20 cellular contexts compared by ENCODE assay signal in the genomic region with DNA sequence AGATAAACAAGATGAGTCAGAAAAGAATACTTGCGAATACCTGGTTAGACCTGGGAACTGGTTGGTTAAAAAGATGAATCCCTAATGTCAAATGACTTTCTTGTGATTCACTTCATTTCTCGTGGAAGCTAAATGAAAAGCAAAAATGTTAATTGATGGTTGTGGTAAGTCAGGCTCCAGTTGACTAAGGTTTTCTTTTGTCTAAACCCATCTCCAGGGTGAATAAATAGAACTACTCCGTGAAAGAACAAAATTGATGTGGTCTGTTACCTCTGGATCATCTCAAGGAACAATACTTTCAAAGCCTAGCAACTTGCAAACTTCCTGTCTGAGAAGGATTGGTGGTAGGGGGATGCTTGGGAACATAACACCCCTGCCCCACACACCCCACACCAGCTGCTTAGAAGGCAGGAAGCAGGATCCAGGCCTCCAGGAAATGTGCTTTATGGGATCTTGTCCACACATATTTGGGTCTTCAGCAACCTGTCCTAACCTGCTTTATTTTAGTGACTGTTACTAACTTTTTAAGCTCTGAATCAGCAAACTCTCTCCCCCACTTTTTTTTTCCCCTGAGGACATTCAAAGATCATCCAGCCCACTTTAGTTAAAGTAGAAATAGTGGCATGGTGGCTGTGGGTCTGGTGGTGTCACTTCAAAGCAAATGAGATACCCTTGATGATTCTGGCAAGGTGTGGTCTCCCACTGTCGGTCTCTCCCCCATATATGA.
DNase-seq lines count a peak whose midpoint lies in the region; ATAC-seq and TF ChIP-seq lines count a peak whose summit lies in the region.
"Had no signal": no experiment of that assay in that cellular context is flagged by ENCODE, and none has a peak within 500 bp of the region (broad histone marks: within the 10 kb centered on the region; RNA-seq: fewer than 3 reads in every experiment).

No MANE protein-coding gene starts in this region.

- no TSS peak for BruUV-seq in HCT116 (replicated peaks; lab: Mats Ljungman, UMichigan)

- no peaks in the 10 kb centered on the region for H3K36me3 Mint-ChIP-seq in activated naive CD8-positive, alpha-beta T cell treated with anti-CD3 and anti-CD28 coated beads, Interleukin-2, amount 50 U/mL, for 24 hours (ENCODE audit: low read depth)
- H3K36me3 Mint-ChIP-seq: activated CD8-positive, alpha-beta memory T cell treated with anti-CD3 and anti-CD28 coated beads, Interleukin-2, amount 10 ng/mL, durations not matched to agents 7 days and 5 days had no signal

- CTCF ChIA-PET in HCT116 (lab: Charles Lee) = no interaction called here

- no peak overlapping the region for H3K18ac ChIP-seq in trophoblast cell (ENCODE audit: low read length)

- H3K9me3 ChIP-seq in HCT116 (ENCODE audit: control insufficient read depth in 1 of 2, insufficient read depth in 1 of 2, low read depth in 1 of 2, low read length in 2 of 2) (no peaks in the 10 kb centered on the region), trophoblast cell (ENCODE audit: insufficient read depth, low read depth, low read length) (no peaks in the 10 kb centered on the region)
- H3K9me3 ChIP-seq: heart right ventricle, thoracic aorta had no signal

- H3K79me2 ChIP-seq in HCT116 (ENCODE audit: insufficient read depth, low read length) (no peaks in the 10 kb centered on the region), trophoblast cell (ENCODE audit: control insufficient read depth, insufficient read depth, low read length, poor library complexity) (no peaks in the 10 kb centered on the region)

- H3K4ac ChIP-seq in trophoblast cell (ENCODE audit: low read depth, low read length) = no peak overlapping the region

- TF ChIP-seq RAD21 in HCT116 (IDR thresholded peaks at IDR 0.05; ENCODE audit: low read depth) = no peak

- peak overlapping the region; percentile 38 for H2AFZ ChIP-seq in HCT116 (ENCODE audit: low read depth, low read length, poor library complexity, severe bottlenecking)
- no peak overlapping the region for H2AFZ ChIP-seq in trophoblast cell (ENCODE audit: insufficient read depth, low read length, poor library complexity)

- no peaks in the 10 kb centered on the region for H3K9me2 ChIP-seq in HCT116 (ENCODE audit: insufficient read depth)

- H3K79me1 ChIP-seq in trophoblast cell (ENCODE audit: low read length) = peaks cover 14% of the 10 kb centered on the region

- H2BK120ac ChIP-seq in trophoblast cell (ENCODE audit: insufficient read depth, low read length, poor library complexity) = no peak overlapping the region

- H3K4me1 Mint-ChIP-seq in activated naive CD8-positive, alpha-beta T cell treated with anti-CD3 and anti-CD28 coated beads, Interleukin-2, amount 50 U/mL, for 24 hours = no peaks in the 10 kb centered on the region
- H3K4me1 Mint-ChIP-seq: activated B cell treated with CpG ODN at 0.5 μM for 24 hours; activated CD8-positive, alpha-beta memory T cell treated with anti-CD3 and anti-CD28 coated beads, Interleukin-2, amount 10 ng/mL, durations not matched to agents 7 days and 5 days had no signal

- RAD21 ChIA-PET in HCT116 (lab: Charles Lee; ENCODE audit: low non-redundant PET in 1 of 2, low total read pairs in 2 of 2, uncharacterized antibody in 2 of 2, unreplicated experiment in 2 of 2) = interaction anchor here in 1 of 2 experiments (1.2 kb wide), 1 partner anchor 63 kb away, joined by 4 read pairs; no protein-coding TSS in a partner anchor

- H4K91ac ChIP-seq in trophoblast cell (ENCODE audit: low read depth, low read length) = no peak overlapping the region

- no peak overlapping the region for H3K4me2 ChIP-seq in HCT116 (ENCODE audit: low read length)
- no peak overlapping the region for H3K4me2 ChIP-seq in trophoblast cell (ENCODE audit: low read length)

- POLR2A ChIA-PET in HCT116 (lab: Charles Lee) = no interaction called here

- no peak for TF ChIP-seq CTCF in HCT116 (IDR thresholded peaks at IDR 0.05 in 2 of 3, conservative IDR thresholded peaks at IDR 0.05 in 1 of 3; ENCODE audit: borderline replicate concordance in 1 of 3, insufficient read depth in 1 of 3, low read depth in 2 of 3, low read length in 2 of 3)
- no peak for TF ChIP-seq CTCF in epithelial cell of proximal tubule (conservative IDR thresholded peaks at IDR 0.05; ENCODE audit: low read depth, low read length)

- no peak overlapping the region for H3K27ac Mint-ChIP-seq in activated naive CD8-positive, alpha-beta T cell treated with anti-CD3 and anti-CD28 coated beads, Interleukin-2, amount 50 U/mL, for 24 hours
- H3K27ac Mint-ChIP-seq: activated B cell treated with CpG ODN at 0.5 μM for 24 hours; activated CD8-positive, alpha-beta memory T cell treated with anti-CD3 and anti-CD28 coated beads, Interleukin-2, amount 10 ng/mL, durations not matched to agents 7 days and 5 days; T-helper 1 cell treated with Interleukin-12 subunit alpha and Interleukin-12 subunit beta and Interleukin-4 antibody, amounts not matched to agents 30 μg/mL and 1 μg/mL, for 36 hours had no signal

- H3K36me3 ChIP-seq in HCT116 (ENCODE audit: control insufficient read depth in 1 of 2, insufficient read depth in 2 of 2, low read length in 2 of 2) (no peaks in the 10 kb centered on the region), trophoblast cell (ENCODE audit: control insufficient read depth in 1 of 2, insufficient read depth in 2 of 2, low read length in 2 of 2) (no peaks in the 10 kb centered on the region)
- H3K36me3 ChIP-seq: heart right ventricle, thoracic aorta had no signal

- peaks cover 0 to 16% of the 10 kb centered on the region in 2 experiments; a peak in 2 of 4 replicates for H3K4me1 ChIP-seq in HCT116 (ENCODE audit: control insufficient read depth in 1 of 2, insufficient read depth in 2 of 2, low read length in 2 of 2)
- peaks cover 3 to 7% of the 10 kb centered on the region in 2 experiments for H3K4me1 ChIP-seq in trophoblast cell (ENCODE audit: control insufficient read depth in 1 of 2, insufficient read depth in 2 of 2, low read length in 2 of 2)
- H3K4me1 ChIP-seq: heart right ventricle had no signal

- no peaks in the 10 kb centered on the region for H3K9me3 Mint-ChIP-seq in activated naive CD8-positive, alpha-beta T cell treated with anti-CD3 and anti-CD28 coated beads, Interleukin-2, amount 50 U/mL, for 24 hours
- H3K9me3 Mint-ChIP-seq: activated B cell treated with CpG ODN at 0.5 μM for 24 hours; T-helper 1 cell treated with Interleukin-12 subunit alpha and Interleukin-12 subunit beta and Interleukin-4 antibody, amounts not matched to agents 30 μg/mL and 1 μg/mL, for 36 hours had no signal

- DNase-seq in HCT116 (ENCODE audit: low read depth, low spot score) (no peak), epithelial cell of proximal tubule (ENCODE audit: low read depth) (peak; percentile 91), trophoblast cell (peak in 1 of 2 donors; percentile 25), OCI-M1 (lab: John Stamatoyannopoulos, UW) (no peak), left ventricle myocardium superior (no peak), hepatic stellate cell (ENCODE audit: low spot score) (no peak)
- DNase-seq in activated naive CD8-positive, alpha-beta T cell treated with anti-CD3 and anti-CD28 coated beads, Interleukin-2, amount 50 U/mL, for 24 hours = no peak
- DNase-seq: activated B cell treated with CpG ODN at 0.5 μM for 24 hours; activated CD8-positive, alpha-beta memory T cell treated with anti-CD3 and anti-CD28 coated beads, Interleukin-2, amount 10 ng/mL, durations not matched to agents 7 days and 5 days; activated effector memory CD4-positive, alpha-beta T cell treated with Interleukin-2 at 50 U/mL for 16 hours; DMS 273 treated with DMSO at 0.1 percent for 48 hours; heart right ventricle; kidney; MV-4-11; NCI-H2081; NCI-H69; stimulated activated CD4-positive, alpha-beta T cell treated with anti-CD3 and anti-CD28 coated beads, Interleukin-4, amount 100 ng/mL, for 4 hours had no signal

- H2BK5ac ChIP-seq in trophoblast cell (ENCODE audit: low read depth, low read length, poor library complexity) = peak overlapping the region; percentile 27

- whole genome bisulfite sequencing in trophoblast cell (ENCODE audit: extremely low coverage, insufficient coverage, insufficient read length) = no CpG with 5 or more reads among the region's 4 CpGs

- no peak overlapping the region for H3K23ac ChIP-seq in trophoblast cell (ENCODE audit: low read length)

- no peak overlapping the region for H3K4me3 Mint-ChIP-seq in activated naive CD8-positive, alpha-beta T cell treated with anti-CD3 and anti-CD28 coated beads, Interleukin-2, amount 50 U/mL, for 24 hours
- H3K4me3 Mint-ChIP-seq: activated B cell treated with CpG ODN at 0.5 μM for 24 hours; activated CD8-positive, alpha-beta memory T cell treated with anti-CD3 and anti-CD28 coated beads, Interleukin-2, amount 10 ng/mL, durations not matched to agents 7 days and 5 days; T-helper 1 cell treated with Interleukin-12 subunit alpha and Interleukin-12 subunit beta and Interleukin-4 antibody, amounts not matched to agents 30 μg/mL and 1 μg/mL, for 36 hours had no signal

- H4K20me1 ChIP-seq in HCT116 (ENCODE audit: insufficient read depth) = no peaks in the 10 kb centered on the region

- H3K27me3 Mint-ChIP-seq in activated naive CD8-positive, alpha-beta T cell treated with anti-CD3 and anti-CD28 coated beads, Interleukin-2, amount 50 U/mL, for 24 hours = peaks cover 1% of the 10 kb centered on the region
- H3K27me3 Mint-ChIP-seq: activated B cell treated with CpG ODN at 0.5 μM for 24 hours had no signal

- no peak overlapping the region for H3K9ac ChIP-seq in HCT116 (ENCODE audit: low read length)
- H3K9ac ChIP-seq in trophoblast cell (ENCODE audit: low read length) = no peak overlapping the region

- H3K4me3 ChIP-seq in HCT116 (replicated peaks in 1 of 2; ENCODE audit: low read depth in 1 of 2, low read length in 2 of 2) (no peak overlapping the region), epithelial cell of proximal tubule (ENCODE audit: low read depth, low read length) (no peak overlapping the region), trophoblast cell (ENCODE audit: low read depth, low read length) (no peak overlapping the region)
- H3K4me3 ChIP-seq: heart right ventricle, thoracic aorta had no signal

- H3K27me3 ChIP-seq in HCT116 (ENCODE audit: insufficient read depth, low read length) (no peaks in the 10 kb centered on the region), trophoblast cell (ENCODE audit: insufficient read depth, low read length) (no peaks in the 10 kb centered on the region)
- H3K27me3 ChIP-seq: heart right ventricle had no signal

- TF ChIP-seq POLR2A in HCT116 (IDR thresholded peaks at IDR 0.05; ENCODE audit: borderline replicate concordance, extremely low read depth, insufficient read depth, insufficient read length) = no peak

- H4K8ac ChIP-seq in trophoblast cell (ENCODE audit: low read depth, low read length) = no peak overlapping the region

- no peak overlapping the region for H2BK12ac ChIP-seq in trophoblast cell (ENCODE audit: low read length)

- intact Hi-C loops in HCT116 (cut with micrococcal nuclease) (no loop called here), left ventricle myocardium superior (cut with micrococcal nuclease) (no loop called here)

- ATAC-seq in HCT116 (no peak), SK-N-SH treated with all-trans-retinoic acid at 6 μM for 48 hours (peak; percentile 73), left ventricle myocardium superior (no peak)
- ATAC-seq in activated naive CD8-positive, alpha-beta T cell treated with anti-CD3 and anti-CD28 coated beads, Interleukin-2, amount 50 U/mL, for 24 hours = no peak
- ATAC-seq: activated CD8-positive, alpha-beta memory T cell treated with anti-CD3 and anti-CD28 coated beads, Interleukin-2, amount 10 ng/mL, durations not matched to agents 7 days and 5 days; heart right ventricle had no signal

- H2AK5ac ChIP-seq in trophoblast cell (ENCODE audit: low read length) = no peak overlapping the region

- H3K14ac ChIP-seq in trophoblast cell (ENCODE audit: low read length) = no peak overlapping the region

- no peak overlapping the region for H4K12ac ChIP-seq in trophoblast cell (ENCODE audit: low read depth, low read length)

- no peak overlapping the region for H3K27ac ChIP-seq in HCT116 (ENCODE audit: low read depth, low read length)
- peak overlapping the region; percentile 91 for H3K27ac ChIP-seq in trophoblast cell (ENCODE audit: low read depth, low read length)
- H3K27ac ChIP-seq: heart right ventricle, thoracic aorta had no signal
